In genomic region chr5:69451941-69452652, GRCh38 we compare ENCODE assay signal across 19 cellular contexts. TPM values are rescaled to one million over a fixed set of nuclear protein-coding genes. Genes with fewer than 3 reads are reported as not detected.
A peak's percentile ranks its signal among the peaks of the same experiment; 100 is the strongest.
DNase-seq lines count a peak whose midpoint lies in the region; ATAC-seq and TF ChIP-seq lines count a peak whose summit lies in the region.
"Had no signal": no experiment of that assay in that cellular context is flagged by ENCODE, and none has a peak within 500 bp of the region (broad histone marks: within the 10 kb centered on the region; RNA-seq: fewer than 3 reads in every experiment).

No MANE protein-coding gene starts in this region.

- peak overlapping the region in 1 of 2 donors; percentile 30 for H3K9ac ChIP-seq in duodenal mucosa (ENCODE audit: low read depth in 1 of 2, low read length in 2 of 2)
- H3K9ac ChIP-seq in mucosa of rectum (ENCODE audit: low read depth in 1 of 2, low read length in 2 of 2) = peak overlapping the region; percentile 32 to 59

- no peaks in the 10 kb centered on the region for H3K9me3 Mint-ChIP-seq in activated CD4-positive, alpha-beta T cell treated with anti-CD3 and anti-CD28 coated beads, Interleukin-2, amount 10 ng/mL, durations not matched to agents 7 days and 5 days
- H3K9me3 Mint-ChIP-seq in HFFc6 = peaks cover 5% of the 10 kb centered on the region
- H3K9me3 Mint-ChIP-seq: activated naive CD4-positive, alpha-beta T cell treated with anti-CD3 and anti-CD28 coated beads, Interleukin-2, amount 50 U/mL, for 24 hours; WTC11 had no signal

- H3K27me3 ChIP-seq in duodenal mucosa (ENCODE audit: control insufficient read depth in 1 of 2, insufficient read depth in 2 of 2, low read length in 2 of 2) (no peaks in the 10 kb centered on the region), mucosa of rectum (ENCODE audit: control insufficient read depth in 2 of 2, insufficient read depth in 2 of 2, low read length in 2 of 2) (no peaks in the 10 kb centered on the region)
- H3K27me3 ChIP-seq: testis had no signal

- no peaks in the 10 kb centered on the region for H3K36me3 ChIP-seq in duodenal mucosa (ENCODE audit: control insufficient read depth in 1 of 2, insufficient read depth in 2 of 2, low read length in 2 of 2)
- no peaks in the 10 kb centered on the region for H3K36me3 ChIP-seq in mucosa of rectum (ENCODE audit: control insufficient read depth in 2 of 2, insufficient read depth in 2 of 2, low read length in 2 of 2)

- TF ChIP-seq CTCF in 22Rv1 (IDR thresholded peaks at IDR 0.05) (no peak), HFFc6 (IDR thresholded peaks at IDR 0.05) (no peak)

- POLR2A ChIA-PET in activated CD4-positive, alpha-beta T cell treated with anti-CD3 and anti-CD28 coated beads, Interleukin-2, amount 10 ng/mL, durations not matched to agents 7 days and 5 days (lab: Charles Lee) = no interaction called here

- H3K9me3 ChIP-seq in duodenal mucosa (ENCODE audit: control insufficient read depth in 1 of 2, low read length in 2 of 2) (no peaks in the 10 kb centered on the region), mucosa of rectum (ENCODE audit: control insufficient read depth in 2 of 2, low read length in 2 of 2) (no peaks in the 10 kb centered on the region)
- H3K9me3 ChIP-seq: testis had no signal

- H3K4me1 ChIP-seq in duodenal mucosa (ENCODE audit: control insufficient read depth in 1 of 2, insufficient read depth in 2 of 2, low read length in 2 of 2) (peaks cover 4 to 7% of the 10 kb centered on the region in 2 donors), mucosa of rectum (ENCODE audit: control insufficient read depth in 2 of 2, insufficient read depth in 2 of 2, low read length in 2 of 2) (peaks cover 3 to 17% of the 10 kb centered on the region in 2 donors)

- ATAC-seq in HG02938 (IDR thresholded peaks at IDR 0.05; ENCODE audit: unreplicated experiment) = no peak
- ATAC-seq: activated CD8-positive, alpha-beta T cell treated with anti-CD3 and anti-CD28 coated beads for 36 hours; T-helper 17 cell; WTC11 had no signal

- no peaks in the 10 kb centered on the region for H3K4me1 Mint-ChIP-seq in activated CD4-positive, alpha-beta T cell treated with anti-CD3 and anti-CD28 coated beads, Interleukin-2, amount 10 ng/mL, durations not matched to agents 7 days and 5 days
- peaks cover 6% of the 10 kb centered on the region for H3K4me1 Mint-ChIP-seq in HFFc6 (ENCODE audit: low read depth)
- H3K4me1 Mint-ChIP-seq: activated naive CD4-positive, alpha-beta T cell treated with anti-CD3 and anti-CD28 coated beads, Interleukin-2, amount 50 U/mL, for 24 hours; CD8-positive, alpha-beta memory T cell; T-helper 17 cell had no signal

- H3K4me3 ChIP-seq in duodenal mucosa (ENCODE audit: low read depth in 1 of 2, low read length in 2 of 2) = peak overlapping the region in 1 of 2 donors; percentile 41
- peak overlapping the region; percentile 30 to 61 for H3K4me3 ChIP-seq in mucosa of rectum (ENCODE audit: low read length in 2 of 2)
- H3K4me3 ChIP-seq: testis had no signal

- no peak overlapping the region for H3K4me3 Mint-ChIP-seq in activated CD4-positive, alpha-beta T cell treated with anti-CD3 and anti-CD28 coated beads, Interleukin-2, amount 10 ng/mL, durations not matched to agents 7 days and 5 days
- H3K4me3 Mint-ChIP-seq in HFFc6 = no peak overlapping the region
- H3K4me3 Mint-ChIP-seq: activated CD8-positive, alpha-beta T cell treated with anti-CD3 and anti-CD28 coated beads for 36 hours; activated naive CD4-positive, alpha-beta T cell treated with anti-CD3 and anti-CD28 coated beads, Interleukin-2, amount 50 U/mL, for 24 hours; CD8-positive, alpha-beta memory T cell; T-helper 17 cell; WTC11 had no signal

- no peak overlapping the region for H3K27ac Mint-ChIP-seq in activated CD4-positive, alpha-beta T cell treated with anti-CD3 and anti-CD28 coated beads, Interleukin-2, amount 10 ng/mL, durations not matched to agents 7 days and 5 days
- H3K27ac Mint-ChIP-seq in HFFc6 = no peak overlapping the region
- H3K27ac Mint-ChIP-seq: activated CD8-positive, alpha-beta T cell treated with anti-CD3 and anti-CD28 coated beads for 36 hours; activated naive CD4-positive, alpha-beta T cell treated with anti-CD3 and anti-CD28 coated beads, Interleukin-2, amount 50 U/mL, for 24 hours; CD8-positive, alpha-beta memory T cell; T-helper 17 cell; WTC11 had no signal

- CTCF ChIA-PET in activated CD4-positive, alpha-beta T cell treated with anti-CD3 and anti-CD28 coated beads, Interleukin-2, amount 10 ng/mL, durations not matched to agents 7 days and 5 days (lab: Charles Lee) = no interaction called here

- H3K27ac ChIP-seq in 22Rv1 (peak overlapping the region; percentile 60), duodenal mucosa (ENCODE audit: low read depth, low read length) (peak overlapping the region; percentile 39), mucosa of rectum (ENCODE audit: low read depth in 2 of 2, low read length in 2 of 2) (peak overlapping the region; percentile 84 to 93)
- H3K27ac ChIP-seq: testis had no signal

- H3K27me3 Mint-ChIP-seq in activated CD4-positive, alpha-beta T cell treated with anti-CD3 and anti-CD28 coated beads, Interleukin-2, amount 10 ng/mL, durations not matched to agents 7 days and 5 days = peaks cover 2% of the 10 kb centered on the region
- H3K27me3 Mint-ChIP-seq in HFFc6 (ENCODE audit: insufficient read depth) = peaks cover 3% of the 10 kb centered on the region; the same call in 1 of the 2 replicates
- H3K27me3 Mint-ChIP-seq: activated CD8-positive, alpha-beta T cell treated with anti-CD3 and anti-CD28 coated beads for 36 hours; activated naive CD4-positive, alpha-beta T cell treated with anti-CD3 and anti-CD28 coated beads, Interleukin-2, amount 50 U/mL, for 24 hours had no signal

- peak; percentile 32 for DNase-seq in HuH-7.5 (ENCODE audit: low spot score)
- no peak for DNase-seq in T1000 (lab: John Stamatoyannopoulos, UW)
- DNase-seq in activated CD4-positive, alpha-beta T cell treated with anti-CD3 and anti-CD28 coated beads, Interleukin-2, amount 10 ng/mL, durations not matched to agents 7 days and 5 days = no peak
- DNase-seq in HFFc6 = no peak
- DNase-seq: activated CD8-positive, alpha-beta T cell treated with anti-CD3 and anti-CD28 coated beads for 36 hours; activated T-cell treated with anti-CD3 and anti-CD28 coated beads, Interleukin-2, amount 50 U/mL, for 48 hours; CD8-positive, alpha-beta memory T cell; HCEC 1CT; NCI-H1436 treated with DMSO at 0.1 percent for 48 hours; SIG-M5; stimulated activated CD4-positive, alpha-beta T cell treated with anti-CD3 and anti-CD28 coated beads, Interleukin-12 subunit alpha, Interleukin-12 subunit beta, amount 100 ng/mL, for 4 hours; T-helper 17 cell; testis had no signal

- H3K36me3 Mint-ChIP-seq in activated CD4-positive, alpha-beta T cell treated with anti-CD3 and anti-CD28 coated beads, Interleukin-2, amount 10 ng/mL, durations not matched to agents 7 days and 5 days (ENCODE audit: low read depth) = no peaks in the 10 kb centered on the region
- no peaks in the 10 kb centered on the region for H3K36me3 Mint-ChIP-seq in HFFc6 (ENCODE audit: low read depth)
- H3K36me3 Mint-ChIP-seq: activated naive CD4-positive, alpha-beta T cell treated with anti-CD3 and anti-CD28 coated beads, Interleukin-2, amount 50 U/mL, for 24 hours; CD8-positive, alpha-beta memory T cell; WTC11 had no signal

RNA-seq across cellular contexts. Expression of gene MARVELD2, which starts 37.2 kb away (rescaled TPM):
- under 1 TPM; 0.07 to 0.17 TPM for total RNA-seq in activated CD4-positive, alpha-beta T cell treated with anti-CD3 and anti-CD28 coated beads, Interleukin-2, amount 10 ng/mL, durations not matched to agents 7 days and 5 days
- total RNA-seq in HFFc6 (2021; fragmentation: NEBNext Ultra II Directional; extraction: Animal tissue kit (Norgen Biotek cat#: 25700)) = under 1 TPM in 1 of 6 experiments, not detected in 5; 0.16 TPM

RNA-seq across cellular contexts. Expression of gene OCLN, which starts 40.5 kb away (rescaled TPM):
- 1 to 10 TPM; 3.9 to 4.6 TPM for total RNA-seq in activated CD4-positive, alpha-beta T cell treated with anti-CD3 and anti-CD28 coated beads, Interleukin-2, amount 10 ng/mL, durations not matched to agents 7 days and 5 days
- total RNA-seq in HFFc6 (2021; fragmentation: NEBNext Ultra II Directional; extraction: Animal tissue kit (Norgen Biotek cat#: 25700)) = 1 to 10 TPM in 1 of 6 experiments, under 1 TPM in 5; 0.38 to 1.3 (median 0.66) TPM
